Comparison of ENCODE assay signal across 8 cellular contexts in the genomic region with DNA sequence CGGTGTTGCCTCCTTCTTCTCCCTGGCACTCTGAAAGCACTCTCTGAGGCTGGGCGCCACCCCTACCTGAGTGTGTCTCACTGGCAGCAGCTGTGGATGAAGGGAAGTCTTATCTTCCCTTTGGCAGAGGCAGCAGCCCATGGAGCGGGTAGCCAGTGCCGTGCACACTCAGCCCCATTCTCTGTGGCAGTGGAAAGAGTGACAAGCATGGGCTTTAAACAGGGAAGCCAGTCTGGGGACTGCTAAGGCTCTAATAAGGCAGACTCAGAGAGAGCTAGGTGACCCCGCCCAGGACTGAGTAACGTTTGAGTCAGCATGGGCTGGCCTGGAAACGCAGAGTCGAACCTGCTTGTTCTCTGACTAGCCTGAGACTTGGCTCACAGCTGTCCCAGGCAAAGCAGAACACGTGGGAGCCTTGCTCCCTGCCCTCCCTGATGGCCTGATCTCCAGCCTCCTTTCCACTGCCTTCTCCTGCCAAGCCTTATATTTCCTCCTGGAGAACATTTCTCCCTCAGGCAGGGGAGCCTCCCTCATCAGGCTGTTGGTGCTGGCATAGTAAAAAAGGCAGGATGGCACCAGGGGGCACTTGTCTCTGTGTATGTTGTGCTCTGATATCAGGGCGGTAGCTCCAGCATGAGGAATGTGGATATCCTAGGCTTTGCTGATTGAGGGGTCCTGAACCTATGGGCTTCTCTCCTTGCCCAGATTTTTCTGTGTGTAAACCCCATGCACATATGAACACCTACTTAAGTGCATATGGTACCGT.
DNase-seq lines count a peak whose midpoint lies in the region; ATAC-seq and TF ChIP-seq lines count a peak whose summit lies in the region.

No MANE protein-coding gene starts in this region.

- H3K79me2 ChIP-seq in PC-3 (ENCODE audit: low read length) = no peaks in the 10 kb centered on the region

- peaks cover 14% of the 10 kb centered on the region for H3K27me3 Mint-ChIP-seq in CD4-positive, CD25-positive, alpha-beta regulatory T cell

- TF ChIP-seq POLR2A in transverse colon (IDR thresholded peaks at IDR 0.05) = peak; percentile 52

- peaks cover 0 to 2% (median 0%) of the 10 kb centered on the region in 7 donors for H3K9me3 Mint-ChIP-seq in CD4-positive, CD25-positive, alpha-beta regulatory T cell

- CTCF ChIA-PET in PC-3 (lab: Charles Lee) = interaction anchor here (1.4 kb wide), 1 partner anchor 30 kb away, joined by 6 read pairs; no protein-coding TSS in a partner anchor

- H3K4me2 ChIP-seq in PC-3 (ENCODE audit: low read length) = peak overlapping the region; percentile 77

- POLR2A ChIA-PET in PC-3 (lab: Charles Lee; ENCODE audit: unreplicated experiment) = interaction anchor here (0.6 kb wide), 1 partner anchor 33 kb away, joined by 3 read pairs; no protein-coding TSS in a partner anchor

- intact Hi-C loops in PC-3 (cut with micrococcal nuclease) = no loop called here
- intact Hi-C loops in transverse colon (cut with DNase I; ENCODE audit: low total_unique reads) = loop anchor here (1.0 kb wide), 1 partner anchor 29 kb away; no protein-coding TSS in a partner anchor

- H3K27me3 ChIP-seq in CD4-positive, CD25-positive, alpha-beta regulatory T cell (ENCODE audit: control insufficient read depth, insufficient read depth, low read length) = peaks cover 3% of the 10 kb centered on the region
- H3K27me3 ChIP-seq in PC-3 (ENCODE audit: low read length) (no peaks in the 10 kb centered on the region), transverse colon (no peaks in the 10 kb centered on the region)

- no peaks in the 10 kb centered on the region for H3K4me1 ChIP-seq in CD4-positive, CD25-positive, alpha-beta regulatory T cell (ENCODE audit: control insufficient read depth, insufficient read depth, low read length, poor library complexity, severe bottlenecking)
- peaks cover 59% of the 10 kb centered on the region for H3K4me1 ChIP-seq in PC-3 (ENCODE audit: insufficient read depth, low read length)
- H3K4me1 ChIP-seq in transverse colon = peaks cover 6 to 12% (median 11%) of the 10 kb centered on the region in 4 donors

- H3K36me3 Mint-ChIP-seq in CD4-positive, CD25-positive, alpha-beta regulatory T cell = no peaks in the 10 kb centered on the region

- no peak overlapping the region for H3K4me3 ChIP-seq in CD4-positive, CD25-positive, alpha-beta regulatory T cell (ENCODE audit: low read depth, low read length)
- H3K4me3 ChIP-seq in PC-3 (ENCODE audit: low read length) = peak overlapping the region; percentile 35; the same call in 1 of the 2 replicates
- no peak overlapping the region for H3K4me3 ChIP-seq in cardiac fibroblast (replicated peaks in 1 of 2; ENCODE audit: low read depth in 2 of 2, low read length in 2 of 2)
- no peak overlapping the region for H3K4me3 ChIP-seq in transverse colon

- no peak for TF ChIP-seq EP300 in transverse colon (IDR thresholded peaks at IDR 0.05; ENCODE audit: low read depth)

- DNase-seq in CD4-positive, CD25-positive, alpha-beta regulatory T cell = peak in 1 of 3 donors; percentile 72
- DNase-seq in PC-3 = peak; percentile 99
- DNase-seq in cardiac fibroblast (ENCODE audit: low read depth in 2 of 2) = peak; percentile 90 to 96
- DNase-seq in mucosa of gallbladder (ENCODE audit: low spot score) = peak; percentile 81
- peak; percentile 84 for DNase-seq in transverse colon
- DNase-seq in SKM-1 treated with dmso at 0.1 percent for 144 hours (lab: John Stamatoyannopoulos, UW; ENCODE audit: unreplicated experiment) = no peak
- no peak for DNase-seq in SW 1271 (lab: John Stamatoyannopoulos, UW)

- H3K9me3 ChIP-seq in CD4-positive, CD25-positive, alpha-beta regulatory T cell (ENCODE audit: control insufficient read depth in 2 of 2, low read length in 2 of 2) = no peaks in the 10 kb centered on the region
- no peaks in the 10 kb centered on the region for H3K9me3 ChIP-seq in PC-3 (ENCODE audit: low read length)
- no peaks in the 10 kb centered on the region for H3K9me3 ChIP-seq in transverse colon

- no peak overlapping the region for H3K27ac ChIP-seq in CD4-positive, CD25-positive, alpha-beta regulatory T cell (ENCODE audit: insufficient read depth, low read length, poor library complexity, severe bottlenecking)
- H3K27ac ChIP-seq in PC-3 (ENCODE audit: low read length) (peak overlapping the region; percentile 91), transverse colon (peak overlapping the region; percentile 47 to 68 (median 52))

- no peaks in the 10 kb centered on the region for H3K9me2 ChIP-seq in PC-3 (replicated peaks; ENCODE audit: low read length)

- peak overlapping the region in 1 of 3 donors; percentile 50 for H3K27ac Mint-ChIP-seq in CD4-positive, CD25-positive, alpha-beta regulatory T cell

- in situ Hi-C loops in transverse colon (cut with MboI; ENCODE audit: low pct_ligation_motif_present in 1 of 4, low pct_unique_long_range_greater_than_20kb in 1 of 4, low sequenced_read_pairs in 3 of 4) = no loop called here

- H3F3A ChIP-seq in PC-3 (ENCODE audit: low read length, unreplicated experiment) = peaks cover 5% of the 10 kb centered on the region

- peak overlapping the region; percentile 62 for H3K9ac ChIP-seq in PC-3 (ENCODE audit: low read length)

- 10 to 33% methylated on average over 6 to 11 of the region's 11 CpGs for WGBS in transverse colon (ENCODE audit: low coverage in 1 of 2), 2 donors

- H3K4me1 Mint-ChIP-seq in CD4-positive, CD25-positive, alpha-beta regulatory T cell = peaks cover 0 to 11% (median 9%) of the 10 kb centered on the region in 4 donors

- no peak overlapping the region for H3K4me3 Mint-ChIP-seq in CD4-positive, CD25-positive, alpha-beta regulatory T cell

- H3K36me3 ChIP-seq in CD4-positive, CD25-positive, alpha-beta regulatory T cell (ENCODE audit: control insufficient read depth, insufficient read depth, low read length) = no peaks in the 10 kb centered on the region
- no peaks in the 10 kb centered on the region for H3K36me3 ChIP-seq in PC-3 (ENCODE audit: low read depth, low read length)
- H3K36me3 ChIP-seq in transverse colon = no peaks in the 10 kb centered on the region

- BruUV-seq in PC-3 (replicated peaks; lab: Mats Ljungman, UMichigan) = no TSS peak

- no peaks in the 10 kb centered on the region for H4K20me1 ChIP-seq in PC-3 (ENCODE audit: low read length)

- ATAC-seq in CD4-positive, CD25-positive, alpha-beta regulatory T cell (ENCODE audit: low read depth in 2 of 2) = peak; percentile 71 to 78
- peak; percentile 67 for ATAC-seq in GM21786 (IDR thresholded peaks at IDR 0.05; ENCODE audit: unreplicated experiment)
- ATAC-seq in PC-3 = peak; percentile 94

- TF ChIP-seq CTCF in PC-3 (conservative IDR thresholded peaks at IDR 0.05; ENCODE audit: low read depth, low read length) (peak; percentile 36; the same call in 1 of the 2 replicates), cardiac fibroblast (IDR thresholded peaks at IDR 0.05; ENCODE audit: low read depth, low read length) (peak; percentile 10), transverse colon (IDR thresholded peaks at IDR 0.05) (peak in 1 of 5 experiments; percentile 27)

- peak overlapping the region; percentile 52; the same call in 1 of the 2 replicates for H2AFZ ChIP-seq in PC-3 (ENCODE audit: low read length)

Comparison
In these comparisons a context has a peak if more than half of its experiments do, and no peak if none do; other contexts are left out.
1. DNase-seq: peak in PC-3 (single experiment), cardiac fibroblast (2 of 2), mucosa of gallbladder (single experiment) and transverse colon (single experiment); none in SKM-1 treated with dmso at 0.1 percent for 144 hours (single experiment) and SW 1271 (0 of 2).
2. Peak in every context shown above with its lines, with median percentiles within 50 percentile points of each other: ATAC-seq.